Comparison of ENCODE assay signal across 1 cellular context in the genomic region with DNA sequence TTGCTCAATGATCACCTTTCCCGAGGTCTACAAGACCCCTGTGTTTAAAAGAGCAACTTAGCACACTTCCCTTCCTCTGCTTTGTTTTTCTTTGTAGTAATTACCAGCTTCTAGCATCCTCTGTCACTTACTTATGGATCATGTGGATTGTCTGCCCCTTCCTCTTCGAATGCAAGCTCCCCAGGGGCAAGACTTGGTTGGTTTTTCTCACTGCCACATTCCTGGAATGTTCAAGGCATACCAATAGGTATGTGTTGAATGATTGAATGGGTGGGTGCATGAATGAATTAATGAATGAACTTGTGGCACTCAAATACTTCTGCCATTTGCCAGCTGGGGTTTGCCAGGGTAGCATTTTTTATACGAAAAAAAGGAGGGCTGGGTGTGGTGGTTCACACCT.
TF ChIP-seq lines count a peak whose summit lies in the region.

No MANE protein-coding gene starts in this region.

TF ChIP-seq in H1, 55 proteins besides CTCF, POLR2A, EP300 and RAD21:
- peak; percentile 88 for TF ChIP-seq TEAD4 (IDR thresholded peaks at IDR 0.05; ENCODE audit: low read depth, low read length)
- TF ChIP-seq EZH2 (IDR thresholded peaks at IDR 0.05; ENCODE audit: low read depth, low read length, severe bottlenecking) = no peak
- TF ChIP-seq SUZ12 (IDR thresholded peaks at IDR 0.05; ENCODE audit: low read length) = no peak
TF ChIP-seq in H1: peak in this region for 1.
